In the genomic region with DNA sequence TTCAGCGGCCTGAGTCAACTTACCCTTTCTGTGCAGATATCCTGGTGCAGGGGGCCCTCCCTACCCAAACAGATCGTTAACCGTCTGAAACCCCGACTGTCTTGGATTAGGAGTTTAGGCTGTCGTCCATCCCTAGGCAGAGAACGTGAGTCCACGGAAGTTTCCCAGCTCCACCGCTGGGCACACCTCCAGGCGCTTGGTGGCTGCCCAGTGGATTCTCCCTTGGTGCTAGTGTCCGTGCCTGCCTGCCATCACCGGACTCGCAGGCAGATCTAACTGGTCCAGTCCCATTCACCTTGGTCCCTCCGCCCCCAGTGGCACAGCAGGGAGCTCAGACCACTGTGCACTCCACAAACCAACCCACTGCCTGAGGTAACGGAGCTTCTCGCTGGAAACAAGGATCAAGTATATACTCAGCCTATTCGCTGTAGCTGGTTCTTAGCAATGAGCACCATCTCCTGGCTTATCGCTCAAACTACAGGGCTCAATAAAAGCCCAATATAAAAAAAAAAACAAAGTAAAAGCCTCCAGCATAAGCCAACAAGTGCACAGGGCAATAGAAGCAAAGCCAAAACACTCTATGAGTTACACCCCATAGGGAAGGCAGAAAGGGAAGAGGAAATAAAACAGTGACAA, we compare ENCODE assay signal across 9 cellular contexts.
A peak's percentile ranks its signal among the peaks of the same experiment; 100 is the strongest.
DNase-seq lines count a peak whose midpoint lies in the region; ATAC-seq, FAIRE-seq and TF ChIP-seq lines count a peak whose summit lies in the region.
"Had no signal": no experiment of that assay in that cellular context is flagged by ENCODE, and none has a peak within 500 bp of the region (broad histone marks: within the 10 kb centered on the region; RNA-seq: fewer than 3 reads in every experiment).

No MANE protein-coding gene starts in this region.

- H2BK15ac ChIP-seq in mesenchymal stem cell (ENCODE audit: low read depth, poor library complexity, severe bottlenecking) = no peak overlapping the region

- no peaks in the 10 kb centered on the region for H3K79me2 ChIP-seq in DND-41 (ENCODE audit: insufficient read depth, low read length)

- H2AFZ ChIP-seq in DND-41 (ENCODE audit: low read depth, low read length) (peak overlapping the region; percentile 51), mesenchymal stem cell (ENCODE audit: low read depth, low read length) (no peak overlapping the region)

- H3K36me3 ChIP-seq in DND-41 (ENCODE audit: insufficient read depth, low read length) (no peaks in the 10 kb centered on the region), bronchial epithelial cell (ENCODE audit: control insufficient read depth, insufficient read depth, low read length) (no peaks in the 10 kb centered on the region), mesenchymal stem cell (ENCODE audit: control insufficient read depth in 1 of 2, insufficient read depth in 2 of 2, low read depth in 1 of 2, low read length in 2 of 2) (no peaks in the 10 kb centered on the region)

- no peak overlapping the region for H3K23ac ChIP-seq in mesenchymal stem cell (ENCODE audit: low read length in 2 of 2)

- H4K20me1 ChIP-seq in DND-41 (ENCODE audit: insufficient read depth, low read length) = no peaks in the 10 kb centered on the region

- DNase-seq in DND-41 = peak; percentile 42
- no peak for DNase-seq in HFF-Myc (ENCODE audit: extremely low read depth, low read depth)
- peak; percentile 35 for DNase-seq in bronchial epithelial cell (ENCODE audit: low read depth)
- peak; percentile 38 for DNase-seq in mesenchymal stem cell
- DNase-seq in coronary artery (ENCODE audit: low spot score) = no peak
- no peak for DNase-seq in stimulated activated CD4-positive, alpha-beta T cell treated with anti-CD3 and anti-CD28 coated beads, Interleukin-4, amount 100 ng/mL, for 1 hour
- no peak for DNase-seq in NCI-H128 (lab: John Stamatoyannopoulos, UW; ENCODE audit: unreplicated experiment)
- DNase-seq: kidney, NCI-H187 treated with DMSO at 0.1 percent for 48 hours had no signal

- no peaks in the 10 kb centered on the region for H3K79me1 ChIP-seq in mesenchymal stem cell (replicated peaks; ENCODE audit: low read length, poor library complexity, severe bottlenecking)

- H3K27ac ChIP-seq in DND-41 (ENCODE audit: low read length) = peak overlapping the region; percentile 64
- H3K27ac ChIP-seq in mesenchymal stem cell (ENCODE audit: low read length, poor library complexity, severe bottlenecking) = no peak overlapping the region
- H3K27ac ChIP-seq in coronary artery = no peak overlapping the region

- H3K4me2 ChIP-seq in DND-41 (ENCODE audit: insufficient read depth, low read length) (no peak overlapping the region), mesenchymal stem cell (ENCODE audit: low read length, poor library complexity, severe bottlenecking) (no peak overlapping the region)

- peak overlapping the region; percentile 13; the same call in 1 of the 2 replicates for H3K9ac ChIP-seq in DND-41 (ENCODE audit: low read depth, low read length)
- no peak overlapping the region for H3K9ac ChIP-seq in mesenchymal stem cell (ENCODE audit: low read length)

- no peak for FAIRE-seq in bronchial epithelial cell (lab: Jason Lieb, UNC)
- FAIRE-seq: kidney had no signal

- no peak overlapping the region for H3K4ac ChIP-seq in mesenchymal stem cell (ENCODE audit: low read depth in 1 of 2, low read length in 2 of 2)

- peak; percentile 89 for ATAC-seq in DND-41 (ENCODE audit: insufficient read depth, low read depth)

- H3K27me3 ChIP-seq in DND-41 (ENCODE audit: insufficient read depth, low read length, poor library complexity) (no peaks in the 10 kb centered on the region), bronchial epithelial cell (ENCODE audit: control insufficient read depth, insufficient read depth, low read length) (no peaks in the 10 kb centered on the region), mesenchymal stem cell (ENCODE audit: control insufficient read depth in 1 of 2, insufficient read depth in 1 of 2, low read length in 2 of 2) (no peaks in the 10 kb centered on the region)

- no peak overlapping the region for H2BK12ac ChIP-seq in mesenchymal stem cell (ENCODE audit: low read length in 2 of 2)

- TF ChIP-seq CTCF in DND-41 (IDR thresholded peaks at IDR 0.05; ENCODE audit: borderline replicate concordance, extremely low read depth, low read length, poor library complexity, severe bottlenecking) (peak; percentile 71), HFF-Myc (IDR thresholded peaks at IDR 0.05; ENCODE audit: low read depth, low read length, missing control alignments) (peak; percentile 51), bronchial epithelial cell (IDR thresholded peaks at IDR 0.05; ENCODE audit: insufficient read depth, low read length, severe bottlenecking) (peak; percentile 59), coronary artery (IDR thresholded peaks at IDR 0.05) (no peak)

- no peaks in the 10 kb centered on the region for H3K9me3 ChIP-seq in DND-41 (ENCODE audit: insufficient read depth, low read length, severe bottlenecking)
- H3K9me3 ChIP-seq in mesenchymal stem cell (ENCODE audit: control insufficient read depth, low read length) = no peaks in the 10 kb centered on the region

- H2BK120ac ChIP-seq in mesenchymal stem cell (ENCODE audit: low read depth, low read length) = no peak overlapping the region

- H2BK5ac ChIP-seq in mesenchymal stem cell (ENCODE audit: low read depth, low read length, poor library complexity, severe bottlenecking) = no peak overlapping the region

- H4K91ac ChIP-seq in mesenchymal stem cell (ENCODE audit: low read length) = no peak overlapping the region

- H3K14ac ChIP-seq in mesenchymal stem cell (ENCODE audit: low read length in 2 of 2) = no peak overlapping the region

- H2AK5ac ChIP-seq in mesenchymal stem cell (ENCODE audit: low read length, severe bottlenecking) = no peak overlapping the region

- WGBS in mesenchymal stem cell = 64% methylated on average over 15 of the region's 17 CpGs

- H3K4me3 ChIP-seq in DND-41 (ENCODE audit: low read depth in 1 of 2, low read length in 2 of 2) (no peak overlapping the region), HFF-Myc (replicated peaks; ENCODE audit: low read depth, low read length) (no peak overlapping the region), bronchial epithelial cell (ENCODE audit: low read depth, low read length) (no peak overlapping the region), mesenchymal stem cell (ENCODE audit: insufficient read depth in 1 of 2, low read depth in 1 of 2, low read length in 2 of 2) (no peak overlapping the region), coronary artery (no peak overlapping the region)

- no peak overlapping the region for H4K8ac ChIP-seq in mesenchymal stem cell (ENCODE audit: low read length)

- peaks cover 22% of the 10 kb centered on the region for H3K4me1 ChIP-seq in DND-41 (ENCODE audit: insufficient read depth, low read length)
- peaks cover 3% of the 10 kb centered on the region for H3K4me1 ChIP-seq in mesenchymal stem cell (ENCODE audit: control insufficient read depth, insufficient read depth, low read depth, low read length)

- no peak overlapping the region for H3K18ac ChIP-seq in mesenchymal stem cell (ENCODE audit: low read depth in 1 of 2, low read length in 2 of 2)

Comparison
In these comparisons a context has a peak if more than half of its experiments do, and no peak if none do; other contexts are left out.
1. DNase-seq: peak in DND-41 (single experiment), bronchial epithelial cell (single experiment) and mesenchymal stem cell (single experiment); none in HFF-Myc (single experiment), coronary artery (single experiment), stimulated activated CD4-positive, alpha-beta T cell treated with anti-CD3 and anti-CD28 coated beads, Interleukin-4, amount 100 ng/mL, for 1 hour (single experiment) and NCI-H128 (single experiment).